Comparison of ENCODE assay signal across 2 cellular contexts in genomic region chr21:43721225-43721605, GRCh38.
TF ChIP-seq lines count a peak whose summit lies in the region.

No MANE protein-coding gene starts in this region.

TF ChIP-seq in A549, 52 proteins besides CTCF, POLR2A, EP300 and RAD21 (continued from another document):
- no peak for TF ChIP-seq HMGXB4 (CRISPR knock-in tag; IDR thresholded peaks at IDR 0.05; ENCODE audit: borderline replicate concordance)
- TF ChIP-seq PBX3 (IDR thresholded peaks at IDR 0.05) = no peak
- TF ChIP-seq EHF (CRISPR knock-in tag; IDR thresholded peaks at IDR 0.05) = no peak
- TF ChIP-seq CHD4 (IDR thresholded peaks at IDR 0.05; ENCODE audit: borderline replicate concordance) = no peak

TF ChIP-seq in HCT116, 20 proteins besides CTCF, POLR2A, EP300 and RAD21 (continued from another document):
- TF ChIP-seq TCF7L2 (IDR thresholded peaks at IDR 0.05; ENCODE audit: borderline replicate concordance, extremely low read depth, insufficient read depth, insufficient read length) (no peak), ELF1 (IDR thresholded peaks at IDR 0.05; ENCODE audit: borderline replicate concordance, low read depth) (no peak), ZBTB33 (IDR thresholded peaks at IDR 0.05; ENCODE audit: extremely low read depth, insufficient replicate concordance, low read length) (no peak), MAX (IDR thresholded peaks at IDR 0.05) (no peak), FOSL1 (IDR thresholded peaks at IDR 0.05; ENCODE audit: low read depth) (no peak), EGR1 (IDR thresholded peaks at IDR 0.05; ENCODE audit: low read depth) (no peak), YY1 (IDR thresholded peaks at IDR 0.05; ENCODE audit: extremely low read depth, insufficient replicate concordance, low read depth, low read length) (no peak), REST (IDR thresholded peaks at IDR 0.05; ENCODE audit: low read depth) (no peak), POLR2AphosphoS5 (IDR thresholded peaks at IDR 0.05; ENCODE audit: low read depth, low read length) (no peak), CEBPB (IDR thresholded peaks at IDR 0.05; ENCODE audit: low read depth) (no peak)
